1 cellular context compared by ENCODE assay signal in the genomic region with DNA sequence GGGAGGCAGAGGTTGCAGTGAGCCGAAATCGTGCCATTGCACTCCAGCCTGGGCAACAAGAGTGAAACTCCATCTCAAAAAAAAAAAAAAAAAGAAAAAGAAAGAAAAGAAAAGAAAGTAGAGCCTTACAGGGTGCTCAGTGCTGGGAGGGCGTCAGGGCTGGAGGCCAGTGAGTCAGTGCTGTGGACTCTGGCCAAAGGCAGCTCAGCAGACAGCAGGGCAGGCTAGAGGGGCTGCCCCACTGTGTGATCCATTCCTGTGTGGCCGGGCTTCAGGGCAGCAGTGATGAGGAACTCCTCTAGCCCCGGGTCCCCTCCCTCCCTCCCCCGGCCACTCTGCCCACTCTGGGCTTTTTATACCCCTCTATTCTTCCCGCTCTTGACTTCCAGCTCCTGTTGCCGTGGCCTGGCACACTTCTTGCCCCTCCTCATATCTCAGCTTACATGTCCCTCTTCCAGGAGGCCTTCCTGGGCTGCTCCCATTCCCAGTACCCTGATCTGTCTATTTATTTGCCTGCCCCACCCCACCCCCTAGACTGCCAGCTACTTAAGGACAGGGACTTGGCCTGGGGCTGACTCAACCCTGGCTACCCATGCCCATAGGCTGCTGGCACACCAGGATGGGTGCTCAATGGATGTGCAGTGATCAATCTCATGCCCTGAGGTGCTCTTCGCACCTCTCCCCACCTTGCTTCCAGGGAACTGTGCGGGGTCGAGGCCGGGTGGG.
TF ChIP-seq lines count a peak whose summit lies in the region.

No MANE protein-coding gene starts in this region.

TF ChIP-seq in K562, 482 proteins besides CTCF, POLR2A, EP300 and RAD21:
- no peak for TF ChIP-seq PCBP1 (IDR thresholded peaks at IDR 0.05; ENCODE audit: low read depth, low read length, poor library complexity, severe bottlenecking)
- no peak for TF ChIP-seq ADNP (tag; IDR thresholded peaks at IDR 0.05)
- TF ChIP-seq, protein P1, sequence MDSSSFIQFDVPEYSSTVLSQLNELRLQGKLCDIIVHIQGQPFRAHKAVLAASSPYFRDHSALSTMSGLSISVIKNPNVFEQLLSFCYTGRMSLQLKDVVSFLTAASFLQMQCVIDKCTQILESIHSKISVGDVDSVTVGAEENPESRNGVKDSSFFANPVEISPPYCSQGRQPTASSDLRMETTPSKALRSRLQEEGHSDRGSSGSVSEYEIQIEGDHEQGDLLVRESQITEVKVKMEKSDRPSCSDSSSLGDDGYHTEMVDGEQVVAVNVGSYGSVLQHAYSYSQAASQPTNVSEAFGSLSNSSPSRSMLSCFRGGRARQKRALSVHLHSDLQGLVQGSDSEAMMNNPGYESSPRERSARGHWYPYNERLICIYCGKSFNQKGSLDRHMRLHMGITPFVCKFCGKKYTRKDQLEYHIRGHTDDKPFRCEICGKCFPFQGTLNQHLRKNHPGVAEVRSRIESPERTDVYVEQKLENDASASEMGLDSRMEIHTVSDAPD (CRISPR knock-in tag; IDR thresholded peaks at IDR 0.05) = no peak
- TF ChIP-seq HDGF (IDR thresholded peaks at IDR 0.05) = no peak
- no peak for TF ChIP-seq ZNF263 (CRISPR knock-in tag; IDR thresholded peaks at IDR 0.05; ENCODE audit: borderline replicate concordance)
- 0 out of 2 replicates have a peak, but pooled peaks have one; percentile 21 for TF ChIP-seq ZKSCAN1 (IDR thresholded peaks at IDR 0.05; ENCODE audit: low read depth, low read length)
- TF ChIP-seq ZNF232 (CRISPR knock-in tag; IDR thresholded peaks at IDR 0.05) = no peak
